Comparison of ENCODE assay signal across 27 cellular contexts in genomic region chr12:111389635-111390034, GRCh38. TPM values are rescaled to one million over a fixed set of nuclear protein-coding genes. Genes with fewer than 3 reads are reported as not detected.
DNase-seq lines count a peak whose midpoint lies in the region; ATAC-seq, FAIRE-seq and TF ChIP-seq lines count a peak whose summit lies in the region.
"Had no signal": no experiment of that assay in that cellular context is flagged by ENCODE, and none has a peak within 500 bp of the region (broad histone marks: within the 10 kb centered on the region; RNA-seq: fewer than 3 reads in every experiment).

No MANE protein-coding gene starts in this region.

- H3K79me2 ChIP-seq in K562 (ENCODE audit: control insufficient read depth, insufficient read depth, low read length) = no peaks in the 10 kb centered on the region

- in situ Hi-C loops in K562 (cut with MboI) = no loop called here

- ATAC-seq in K562 = no peak
- ATAC-seq in HG03460 (IDR thresholded peaks at IDR 0.05; ENCODE audit: unreplicated experiment) = no peak
- ATAC-seq: psoas muscle had no signal

- no peak overlapping the region for H3K14ac ChIP-seq in neuronal stem cell (ENCODE audit: low read length)

- peaks cover 0 to 12% (median 8%) of the 10 kb centered on the region in 3 donors for H3K27me3 Mint-ChIP-seq in CD14-positive monocyte (ENCODE audit: low read depth in 3 of 3)
- peaks cover 19% of the 10 kb centered on the region for H3K27me3 Mint-ChIP-seq in HFFc6 (ENCODE audit: insufficient read depth)

- TF ChIP-seq POLR2A in K562 (conservative IDR thresholded peaks at IDR 0.05) = no peak

- no peak for TF ChIP-seq EP300 in K562 (IDR thresholded peaks at IDR 0.05; ENCODE audit: low read length)

- H3K36me3 ChIP-seq in K562 (ENCODE audit: control insufficient read depth, insufficient read depth, low read length) = no peaks in the 10 kb centered on the region
- no peaks in the 10 kb centered on the region for H3K36me3 ChIP-seq in neuronal stem cell (replicated peaks in 1 of 2; ENCODE audit: control insufficient read depth in 2 of 2, insufficient read depth in 2 of 2, low read length in 2 of 2)
- H3K36me3 ChIP-seq in right atrium auricular region = no peaks in the 10 kb centered on the region
- H3K36me3 ChIP-seq: cardiac muscle cell, vagina, WERI-Rb-1 had no signal

- CTCF ChIA-PET in K562 (lab: Yijun Ruan, JAX; ENCODE audit: low intra/inter-chr PET ratio) = no interaction called here

- peak overlapping the region; percentile 51 for H2AK5ac ChIP-seq in neuronal stem cell (ENCODE audit: low read depth, low read length)

- peak overlapping the region in 1 of 2 donors; percentile 51 for H3K4me3 Mint-ChIP-seq in CD14-positive monocyte
- no peak overlapping the region for H3K4me3 Mint-ChIP-seq in HFFc6
- H3K4me3 Mint-ChIP-seq: activated T-helper 1 cell treated with anti-CD3 and anti-CD28 coated beads, Interleukin-12 subunit alpha, Interleukin-12 subunit beta, Interleukin-2, Interleukin-4 antibody, amounts not matched to agents 30 ng/mL and 10 ng/mL and 1 ng/mL, durations not matched to agents 14 hours and 24 hours and 36 hours; T-helper 2 cell treated with Interferon-gamma antibody and Interleukin-4, amounts not matched to agents 5 μg/mL and 100 μg/mL, for 36 hours had no signal

- peaks cover 0 to 3% (median 0%) of the 10 kb centered on the region in 7 donors for H3K9me3 Mint-ChIP-seq in CD14-positive monocyte
- H3K9me3 Mint-ChIP-seq in HFFc6 = no peaks in the 10 kb centered on the region
- H3K9me3 Mint-ChIP-seq: activated T-helper 1 cell treated with anti-CD3 and anti-CD28 coated beads, Interleukin-12 subunit alpha, Interleukin-12 subunit beta, Interleukin-2, Interleukin-4 antibody, amounts not matched to agents 30 ng/mL and 10 ng/mL and 1 ng/mL, durations not matched to agents 14 hours and 24 hours and 36 hours; T-helper 2 cell treated with Interferon-gamma antibody and Interleukin-4, amounts not matched to agents 5 μg/mL and 100 μg/mL, for 36 hours had no signal

- H4K91ac ChIP-seq in neuronal stem cell (ENCODE audit: low read depth, low read length, poor library complexity) = no peak overlapping the region

- peak overlapping the region in 4 of 7 donors; percentile 50 to 82 (median 66) for H3K27ac Mint-ChIP-seq in CD14-positive monocyte
- no peak overlapping the region for H3K27ac Mint-ChIP-seq in HFFc6
- H3K27ac Mint-ChIP-seq: activated T-helper 1 cell treated with anti-CD3 and anti-CD28 coated beads, Interleukin-12 subunit alpha, Interleukin-12 subunit beta, Interleukin-2, Interleukin-4 antibody, amounts not matched to agents 30 ng/mL and 10 ng/mL and 1 ng/mL, durations not matched to agents 14 hours and 24 hours and 36 hours; T-helper 2 cell treated with Interferon-gamma antibody and Interleukin-4, amounts not matched to agents 5 μg/mL and 100 μg/mL, for 36 hours had no signal

- H3K4me1 ChIP-seq in K562 (replicated peaks in 1 of 2; ENCODE audit: control insufficient read depth in 2 of 2, insufficient read depth in 2 of 2, low read length in 2 of 2) (peaks cover 7 to 19% of the 10 kb centered on the region in 2 experiments; a peak in 4 of 5 replicates), neuronal stem cell (ENCODE audit: control insufficient read depth in 2 of 2, insufficient read depth in 1 of 2, low read depth in 1 of 2, low read length in 2 of 2) (peaks cover 0 to 7% of the 10 kb centered on the region in 2 donors), right atrium auricular region (no peaks in the 10 kb centered on the region)
- H3K4me1 ChIP-seq: psoas muscle, vagina had no signal

- H4K20me1 ChIP-seq in K562 (replicated peaks; ENCODE audit: control insufficient read depth, insufficient read depth, low read length) = no peaks in the 10 kb centered on the region

- no peak overlapping the region for H3K4ac ChIP-seq in neuronal stem cell (ENCODE audit: low read length)

- no peak overlapping the region for H4K8ac ChIP-seq in neuronal stem cell (ENCODE audit: low read depth, low read length)

- BruUV-seq in K562 (replicated peaks; lab: Mats Ljungman, UMichigan) = no TSS peak

- H3K18ac ChIP-seq in neuronal stem cell (ENCODE audit: low read length) = no peak overlapping the region

- H2BK5ac ChIP-seq in neuronal stem cell (ENCODE audit: low read length) = no peak overlapping the region

- WGBS in K562 (ENCODE audit: insufficient coverage, low coverage, missing lambda C conversion rate) = 16% methylated on average over 7 of the region's 7 CpGs
- no CpG with 5 or more reads among the region's 7 CpGs for WGBS in neuronal stem cell (ENCODE audit: extremely low coverage in 2 of 2, insufficient read length in 2 of 2, insufficient replicate concordance in 1 of 2), 2 donors

- TF ChIP-seq CTCF in CD14-positive monocyte (IDR thresholded peaks at IDR 0.05) (no peak), HFFc6 (IDR thresholded peaks at IDR 0.05) (peak; percentile 18; the same call in 1 of the 2 replicates), K562 (IDR thresholded peaks at IDR 0.05 in 2 of 3, conservative IDR thresholded peaks at IDR 0.05 in 1 of 3; ENCODE audit: insufficient read depth in 2 of 3, low read depth in 1 of 3, low read length in 3 of 3) (no peak), right atrium auricular region (IDR thresholded peaks at IDR 0.05) (no peak)

- H3K9ac ChIP-seq in K562 (ENCODE audit: insufficient read depth in 1 of 2, low read depth in 2 of 2, low read length in 2 of 2) = peak overlapping the region in 1 of 2 experiments; percentile 41; a peak in 2 of 4 replicates
- H3K9ac ChIP-seq in neuronal stem cell (ENCODE audit: low read depth, low read length, poor library complexity) = no peak overlapping the region
- H3K9ac ChIP-seq: GM23248, SK-N-SH had no signal

- intact Hi-C loops in CD14-positive monocyte (cut with micrococcal nuclease) (no loop called here), K562 (cut with micrococcal nuclease) (no loop called here)

- H3K79me1 ChIP-seq in neuronal stem cell (ENCODE audit: low read depth, low read length) = peaks cover 2% of the 10 kb centered on the region

- TF ChIP-seq RAD21 in K562 (CRISPR knock-in tag; conservative IDR thresholded peaks at IDR 0.05 in 1 of 2, IDR thresholded peaks at IDR 0.05 in 1 of 2) = no peak

- peaks cover 2 to 12% of the 10 kb centered on the region in 2 experiments; a peak in 4 of 5 replicates for H3K27me3 ChIP-seq in K562 (ENCODE audit: control insufficient read depth in 2 of 2, insufficient read depth in 2 of 2, low read length in 2 of 2)
- H3K27me3 ChIP-seq in neuronal stem cell (ENCODE audit: control insufficient read depth in 3 of 3, insufficient read depth in 3 of 3, low read depth in 1 of 3, low read length in 3 of 3) = no peaks in the 10 kb centered on the region
- H3K27me3 ChIP-seq in right atrium auricular region = no peaks in the 10 kb centered on the region
- H3K27me3 ChIP-seq: cardiac muscle cell, vagina had no signal

- no peak overlapping the region for H2BK12ac ChIP-seq in neuronal stem cell (ENCODE audit: low read length)

- POLR2A ChIA-PET in K562 (lab: Yijun Ruan, JAX) = interaction anchor here (0.6 to 1.0 kb wide), 2 partner anchors 15 to 254 kb away, joined by 3 read pairs; no protein-coding TSS in a partner anchor

- H3K27ac ChIP-seq in K562 (ENCODE audit: extremely low read depth, low read depth, low read length) (no peak overlapping the region), neuronal stem cell (replicated peaks; ENCODE audit: low read length) (no peak overlapping the region), right atrium auricular region (no peak overlapping the region)
- H3K27ac ChIP-seq: cardiac muscle cell, coronary artery, GM23248, psoas muscle, vagina, WERI-Rb-1 had no signal

- H3K9me1 ChIP-seq in K562 (ENCODE audit: control insufficient read depth, insufficient read depth, low read length) = no peaks in the 10 kb centered on the region

- FAIRE-seq in K562 (lab: Jason Lieb, UNC) = no peak
- FAIRE-seq: endometrium, RCC 7860 had no signal

- H3K4me3 ChIP-seq in K562 = no peak overlapping the region
- no peak overlapping the region for H3K4me3 ChIP-seq in neuronal stem cell (ENCODE audit: low read length in 2 of 2)
- H3K4me3 ChIP-seq in right atrium auricular region = no peak overlapping the region
- H3K4me3 ChIP-seq: cardiac muscle cell, coronary artery, GM23248, psoas muscle, vagina had no signal

- no peak overlapping the region for H3K4me2 ChIP-seq in K562 (ENCODE audit: insufficient read depth, low read length)
- H3K4me2 ChIP-seq in neuronal stem cell (ENCODE audit: insufficient read depth, low read length, poor library complexity, severe bottlenecking) = no peak overlapping the region
- H3K4me2 ChIP-seq: SK-N-SH had no signal

- H2AFZ ChIP-seq in K562 (ENCODE audit: low read depth, low read length) (0 out of 2 replicates have a peak overlapping the region, but pooled peaks have one; percentile 27), neuronal stem cell (ENCODE audit: low read length) (no peak overlapping the region)
- H2AFZ ChIP-seq: GM23248 had no signal

- H3K4me1 Mint-ChIP-seq in CD14-positive monocyte = peaks cover 60% of the 10 kb centered on the region
- peaks cover 26% of the 10 kb centered on the region for H3K4me1 Mint-ChIP-seq in HFFc6 (ENCODE audit: low read depth)

- H2BK15ac ChIP-seq in neuronal stem cell (ENCODE audit: low read length) = no peak overlapping the region

- no peaks in the 10 kb centered on the region for H3K36me3 Mint-ChIP-seq in CD14-positive monocyte
- H3K36me3 Mint-ChIP-seq in HFFc6 (ENCODE audit: low read depth) = no peaks in the 10 kb centered on the region

- DNase-seq in CD14-positive monocyte (ENCODE audit: low spot score) = no peak
- no peak for DNase-seq in HFFc6
- DNase-seq in K562 (ENCODE audit: extremely low read depth in 1 of 4, low spot score in 3 of 4) = peak in 1 of 4 experiments; percentile 7
- no peak for DNase-seq in neuronal stem cell (ENCODE audit: low spot score)
- no peak for DNase-seq in NCI-H524 treated with DMSO at 0.1 percent for 48 hours (lab: John Stamatoyannopoulos, UW)
- no peak for DNase-seq in D341Med (ENCODE audit: low spot score)
- DNase-seq in right atrium auricular region (ENCODE audit: low spot score) = no peak
- DNase-seq: ACHN; activated CD4-positive, alpha-beta T cell treated with anti-CD3 and anti-CD28 coated beads, Interleukin-2, amount 50 U/mL, for 1 hour; activated naive CD4-positive, alpha-beta T cell treated with anti-CD3 and anti-CD28 coated beads, Interleukin-2, amount 50 U/mL, for 16 hours; C1 segment of cervical spinal cord; GM23248; hypothalamus; Kasumi-1; NCI-H1694; NCI-H510A treated with DMSO at 0.1 percent for 48 hours; psoas muscle; SK-N-SH; WERI-Rb-1 had no signal

- H2BK120ac ChIP-seq in neuronal stem cell (ENCODE audit: low read depth, low read length) = no peak overlapping the region

- H3K9me3 ChIP-seq in K562 (replicated peaks; ENCODE audit: control insufficient read depth, insufficient read depth, low read depth, low read length) (no peaks in the 10 kb centered on the region), neuronal stem cell (replicated peaks in 1 of 2; ENCODE audit: control insufficient read depth in 2 of 2, insufficient read depth in 1 of 2, low read depth in 1 of 2, low read length in 2 of 2) (no peaks in the 10 kb centered on the region), right atrium auricular region (no peaks in the 10 kb centered on the region)
- H3K9me3 ChIP-seq: psoas muscle, SK-N-SH, vagina had no signal

- H3K23ac ChIP-seq in neuronal stem cell (ENCODE audit: low read depth, low read length, poor library complexity) = no peak overlapping the region

RNA-seq across cellular contexts. Expression of gene SH2B3, which starts 16.1 kb away (rescaled TPM):
- polyA plus RNA-seq in CD14-positive monocyte (10 to 100 TPM; 15.2 to 33.5 TPM), K562 (2011; rRNA removed) (28.2 and 32.5 TPM in 2 replicates), K562 (2014; fragmentation: Illumina TruSeq; extraction: Trizol) (59.9 and 64.4 TPM in 2 replicates), K562 (2014; fragmentation: Nextera tagmentation; extraction: Ambion mirVana) (10 to 100 TPM; 10.8 to 14.3 TPM), K562 (2014; rRNA removed) (38.6 and 41.3 TPM in 2 replicates)
- total RNA-seq in HFFc6 (2021; fragmentation: NEBNext Ultra II Directional; extraction: Animal tissue kit (Norgen Biotek cat#: 25700)) = 10 to 100 TPM; 54.0 to 80.3 (median 69.8) TPM
- 50.2 and 69.6 TPM in 2 replicates for total RNA-seq in K562 (2011; cell fraction: chromatin; rRNA removed; ENCODE audit: low replicate concordance)
- total RNA-seq in K562 (2011; cell fraction: nucleolus; rRNA removed) = 38.4 and 40.4 TPM in 2 replicates
- total RNA-seq in K562 (2011; cell fraction: nucleoplasm; rRNA removed) = 52.1 and 86.9 TPM in 2 replicates
- total RNA-seq in K562 (2014; rRNA removed) (46.7 and 52.0 TPM in 2 replicates), K562 (2014; rRNA removed; fragmentation: Illumina TruSeq; extraction: Trizol) (37.4 and 46.7 TPM in 2 replicates), K562 (2015; rRNA removed; fragmentation: Illumina TruSeq; extraction: Trizol) (22.9 and 23.4 TPM in 2 replicates), K562 (2021) (63.8 and 75.3 TPM in 2 replicates), right atrium auricular region (10 to 100 TPM; 42.6 to 47.4 TPM)
- polyA plus RNA-seq in K562 (2011; cell fraction: cytosol; rRNA removed) = 33.3 and 57.9 TPM in 2 replicates
- polyA plus RNA-seq in K562 (2011; cell fraction: nucleus; rRNA removed) = 25.5 and 39.5 TPM in 2 replicates
- 29.2 and 33.2 TPM in 2 replicates for polyA plus RNA-seq in K562 (2012)
- 22.2 and 28.8 TPM in 2 replicates for polyA minus RNA-seq in K562 (2011; rRNA and poly(A)+ RNA removed)
- 40.8 and 46.0 TPM in 2 replicates for polyA minus RNA-seq in K562 (2011; cell fraction: cytosol; rRNA and poly(A)+ RNA removed)
- 10.2 and 14.4 TPM in 2 replicates for polyA minus RNA-seq in K562 (2011; cell fraction: nucleus; rRNA and poly(A)+ RNA removed)
- polyA plus RNA-seq in neuronal stem cell (2013, experiment 1 of 2) = 6.5 TPM
- 6.3 TPM for polyA plus RNA-seq in neuronal stem cell (2013, experiment 2 of 2)

RNA-seq across cellular contexts. Expression of gene PHETA1, which starts 20.7 kb away (rescaled TPM):
- 1 to 10 TPM; 3.4 to 4.9 TPM for polyA plus RNA-seq in CD14-positive monocyte
- 10 to 100 TPM; 11.5 to 15.0 (median 14.0) TPM for total RNA-seq in HFFc6 (2021; fragmentation: NEBNext Ultra II Directional; extraction: Animal tissue kit (Norgen Biotek cat#: 25700))
- 4.2 and 14.8 TPM in 2 replicates for total RNA-seq in K562 (2011; cell fraction: chromatin; rRNA removed; ENCODE audit: low replicate concordance)
- total RNA-seq in K562 (2011; cell fraction: nucleolus; rRNA removed) = 14.1 and 15.7 TPM in 2 replicates
- 6.2 and 8.2 TPM in 2 replicates for total RNA-seq in K562 (2011; cell fraction: nucleoplasm; rRNA removed)
- total RNA-seq in K562 (2014; rRNA removed) = 6.2 and 8.0 TPM in 2 replicates
- 1.3 and 1.5 TPM in 2 replicates for total RNA-seq in K562 (2014; rRNA removed; fragmentation: Illumina TruSeq; extraction: Trizol)
- total RNA-seq in K562 (2015; rRNA removed; fragmentation: Illumina TruSeq; extraction: Trizol) = 3.0 and 3.5 TPM in 2 replicates
- 8.9 and 12.4 TPM in 2 replicates for total RNA-seq in K562 (2021)
- polyA plus RNA-seq in K562 (2011; rRNA removed) = 2.2 and 2.5 TPM in 2 replicates
- polyA plus RNA-seq in K562 (2011; cell fraction: cytosol; rRNA removed) = 2.8 and 8.2 TPM in 2 replicates
- 6.7 and 12.1 TPM in 2 replicates for polyA plus RNA-seq in K562 (2011; cell fraction: nucleus; rRNA removed)
- 6.0 and 7.5 TPM in 2 replicates for polyA plus RNA-seq in K562 (2012)
- polyA plus RNA-seq in K562 (2014; fragmentation: Illumina TruSeq; extraction: Trizol) = 3.4 and 5.7 TPM in 2 replicates
- under 1 TPM; 0.03 to 0.17 TPM for polyA plus RNA-seq in K562 (2014; fragmentation: Nextera tagmentation; extraction: Ambion mirVana)
- 6.9 and 7.2 TPM in 2 replicates for polyA plus RNA-seq in K562 (2014; rRNA removed)
- 0.84 and 1.5 TPM in 2 replicates for polyA minus RNA-seq in K562 (2011; rRNA and poly(A)+ RNA removed)
- 2.2 and 4.1 TPM in 2 replicates for polyA minus RNA-seq in K562 (2011; cell fraction: cytosol; rRNA and poly(A)+ RNA removed)
- 3.6 and 4.3 TPM in 2 replicates for polyA minus RNA-seq in K562 (2011; cell fraction: nucleus; rRNA and poly(A)+ RNA removed)
- 10.7 TPM for polyA plus RNA-seq in neuronal stem cell (2013, experiment 1 of 2)
- polyA plus RNA-seq in neuronal stem cell (2013, experiment 2 of 2) = 11.2 TPM
- 10 to 100 TPM; 11.5 to 13.4 TPM for total RNA-seq in right atrium auricular region
